Comparison of ENCODE assay signal across 1 cellular context in genomic region chr2:11357428-11357972, GRCh38.
TF ChIP-seq lines count a peak whose summit lies in the region.

No MANE protein-coding gene starts in this region.

TF ChIP-seq in HepG2, 621 proteins besides CTCF, POLR2A, EP300 and RAD21 (continued from another document and continues in another):
- TF ChIP-seq, protein P1, sequence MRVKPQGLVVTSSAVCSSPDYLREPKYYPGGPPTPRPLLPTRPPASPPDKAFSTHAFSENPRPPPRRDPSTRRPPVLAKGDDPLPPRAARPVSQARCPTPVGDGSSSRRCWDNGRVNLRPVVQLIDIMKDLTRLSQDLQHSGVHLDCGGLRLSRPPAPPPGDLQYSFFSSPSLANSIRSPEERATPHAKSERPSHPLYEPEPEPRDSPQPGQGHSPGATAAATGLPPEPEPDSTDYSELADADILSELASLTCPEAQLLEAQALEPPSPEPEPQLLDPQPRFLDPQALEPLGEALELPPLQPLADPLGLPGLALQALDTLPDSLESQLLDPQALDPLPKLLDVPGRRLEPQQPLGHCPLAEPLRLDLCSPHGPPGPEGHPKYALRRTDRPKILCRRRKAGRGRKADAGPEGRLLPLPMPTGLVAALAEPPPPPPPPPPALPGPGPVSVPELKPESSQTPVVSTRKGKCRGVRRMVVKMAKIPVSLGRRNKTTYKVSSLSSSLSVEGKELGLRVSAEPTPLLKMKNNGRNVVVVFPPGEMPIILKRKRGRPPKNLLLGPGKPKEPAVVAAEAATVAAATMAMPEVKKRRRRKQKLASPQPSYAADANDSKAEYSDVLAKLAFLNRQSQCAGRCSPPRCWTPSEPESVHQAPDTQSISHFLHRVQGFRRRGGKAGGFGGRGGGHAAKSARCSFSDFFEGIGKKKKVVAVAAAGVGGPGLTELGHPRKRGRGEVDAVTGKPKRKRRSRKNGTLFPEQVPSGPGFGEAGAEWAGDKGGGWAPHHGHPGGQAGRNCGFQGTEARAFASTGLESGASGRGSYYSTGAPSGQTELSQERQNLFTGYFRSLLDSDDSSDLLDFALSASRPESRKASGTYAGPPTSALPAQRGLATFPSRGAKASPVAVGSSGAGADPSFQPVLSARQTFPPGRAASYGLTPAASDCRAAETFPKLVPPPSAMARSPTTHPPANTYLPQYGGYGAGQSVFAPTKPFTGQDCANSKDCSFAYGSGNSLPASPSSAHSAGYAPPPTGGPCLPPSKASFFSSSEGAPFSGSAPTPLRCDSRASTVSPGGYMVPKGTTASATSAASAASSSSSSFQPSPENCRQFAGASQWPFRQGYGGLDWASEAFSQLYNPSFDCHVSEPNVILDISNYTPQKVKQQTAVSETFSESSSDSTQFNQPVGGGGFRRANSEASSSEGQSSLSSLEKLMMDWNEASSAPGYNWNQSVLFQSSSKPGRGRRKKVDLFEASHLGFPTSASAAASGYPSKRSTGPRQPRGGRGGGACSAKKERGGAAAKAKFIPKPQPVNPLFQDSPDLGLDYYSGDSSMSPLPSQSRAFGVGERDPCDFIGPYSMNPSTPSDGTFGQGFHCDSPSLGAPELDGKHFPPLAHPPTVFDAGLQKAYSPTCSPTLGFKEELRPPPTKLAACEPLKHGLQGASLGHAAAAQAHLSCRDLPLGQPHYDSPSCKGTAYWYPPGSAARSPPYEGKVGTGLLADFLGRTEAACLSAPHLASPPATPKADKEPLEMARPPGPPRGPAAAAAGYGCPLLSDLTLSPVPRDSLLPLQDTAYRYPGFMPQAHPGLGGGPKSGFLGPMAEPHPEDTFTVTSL (CRISPR knock-in tag; IDR thresholded peaks at IDR 0.05; ENCODE audit: borderline replicate concordance) = peak; percentile 99
- TF ChIP-seq NR2C2 (CRISPR knock-in tag; IDR thresholded peaks at IDR 0.05; ENCODE audit: borderline replicate concordance) (peak; percentile 87), FOXA1 (IDR thresholded peaks at IDR 0.05) (no peak), FOXA1 (CRISPR knock-in tag; IDR thresholded peaks at IDR 0.05) (peak; percentile 93), SAFB2 (CRISPR knock-in tag; IDR thresholded peaks at IDR 0.05; ENCODE audit: borderline replicate concordance, low read depth) (peak; percentile 96; the same call in 1 of the 2 replicates), TBX2 (CRISPR knock-in tag; IDR thresholded peaks at IDR 0.05; ENCODE audit: borderline replicate concordance) (peak; percentile 100), PAXIP1 (CRISPR knock-in tag; conservative IDR thresholded peaks at IDR 0.05) (peak; percentile 100), ZNF33B (CRISPR knock-in tag; IDR thresholded peaks at IDR 0.05) (peak; percentile 95; the same call in 1 of the 2 replicates), RXRB (CRISPR knock-in tag; IDR thresholded peaks at IDR 0.05; ENCODE audit: borderline replicate concordance) (peak; percentile 100), ZNF709 (CRISPR knock-in tag; IDR thresholded peaks at IDR 0.05) (peak; percentile 92), KMT2A (CRISPR knock-in tag; IDR thresholded peaks at IDR 0.05) (peak; percentile 96; the same call in 1 of the 2 replicates), HMG20A (CRISPR knock-in tag; IDR thresholded peaks at IDR 0.05; ENCODE audit: borderline replicate concordance) (peak; percentile 99), ZNF17 (CRISPR knock-in tag; IDR thresholded peaks at IDR 0.05) (no peak), GLI4 (CRISPR knock-in tag; IDR thresholded peaks at IDR 0.05; ENCODE audit: borderline replicate concordance) (peak; percentile 94), THYN1 (CRISPR knock-in tag; IDR thresholded peaks at IDR 0.05; ENCODE audit: borderline replicate concordance, low read depth) (peak; percentile 99; the same call in 1 of the 2 replicates), ZNF577 (CRISPR knock-in tag; IDR thresholded peaks at IDR 0.05; ENCODE audit: borderline replicate concordance, low read depth) (no peak), ZNF891 (CRISPR knock-in tag; IDR thresholded peaks at IDR 0.05) (peak; percentile 99), ZNF740 (CRISPR knock-in tag; IDR thresholded peaks at IDR 0.05) (peak; percentile 94), CAMTA2 (CRISPR knock-in tag; IDR thresholded peaks at IDR 0.05; ENCODE audit: borderline replicate concordance) (no peak; the same call in 1 of the 2 replicates), EZH2 (conservative IDR thresholded peaks at IDR 0.05; ENCODE audit: low read depth, low read length) (no peak), NFRKB (IDR thresholded peaks at IDR 0.05) (no peak), MBD4 (IDR thresholded peaks at IDR 0.05; ENCODE audit: borderline replicate concordance, low read length) (no peak; the same call in none of the 2 replicates), ELF3 (CRISPR knock-in tag; IDR thresholded peaks at IDR 0.05) (peak; percentile 98), ZNF687 (CRISPR knock-in tag; IDR thresholded peaks at IDR 0.05) (peak; percentile 100), ZNF550 (CRISPR knock-in tag; IDR thresholded peaks at IDR 0.05; ENCODE audit: borderline replicate concordance) (no peak), ZNF3 (CRISPR knock-in tag; IDR thresholded peaks at IDR 0.05) (peak; percentile 70; the same call in 1 of the 2 replicates), HNRNPL (IDR thresholded peaks at IDR 0.05; ENCODE audit: low read depth, low read length) (peak; percentile 100), ZBTB7A (CRISPR knock-in tag; IDR thresholded peaks at IDR 0.05) (peak; percentile 96), TFDP2 (CRISPR knock-in tag; IDR thresholded peaks at IDR 0.05) (peak; percentile 90), ZKSCAN1 (IDR thresholded peaks at IDR 0.05; ENCODE audit: low read length) (peak; percentile 84), SCMH1 (CRISPR knock-in tag; IDR thresholded peaks at IDR 0.05; ENCODE audit: borderline replicate concordance) (no peak), IKZF4 (CRISPR knock-in tag; IDR thresholded peaks at IDR 0.05; ENCODE audit: borderline replicate concordance, low read depth, not compliant biosample characterization) (peak; percentile 64), KDM5A (IDR thresholded peaks at IDR 0.05; ENCODE audit: borderline replicate concordance, low read length) (peak; percentile 66; the same call in 1 of the 2 replicates), ZNF260 (CRISPR knock-in tag; IDR thresholded peaks at IDR 0.05; ENCODE audit: borderline replicate concordance, low read depth) (no peak), ZIK1 (CRISPR knock-in tag; IDR thresholded peaks at IDR 0.05; ENCODE audit: borderline replicate concordance, low read depth) (peak; percentile 80; the same call in 1 of the 2 replicates), NR2F2 (IDR thresholded peaks at IDR 0.05; ENCODE audit: borderline replicate concordance, low read depth) (peak; percentile 99), BCLAF1 (IDR thresholded peaks at IDR 0.05) (no peak), GATA4 (IDR thresholded peaks at IDR 0.05; ENCODE audit: borderline replicate concordance, low read depth) (peak; percentile 96), ZNF678 (CRISPR knock-in tag; IDR thresholded peaks at IDR 0.05) (peak; percentile 95; the same call in 1 of the 2 replicates), XBP1 (CRISPR knock-in tag; IDR thresholded peaks at IDR 0.05) (peak; percentile 89; the same call in 1 of the 2 replicates)
- TF ChIP-seq, protein P2, sequence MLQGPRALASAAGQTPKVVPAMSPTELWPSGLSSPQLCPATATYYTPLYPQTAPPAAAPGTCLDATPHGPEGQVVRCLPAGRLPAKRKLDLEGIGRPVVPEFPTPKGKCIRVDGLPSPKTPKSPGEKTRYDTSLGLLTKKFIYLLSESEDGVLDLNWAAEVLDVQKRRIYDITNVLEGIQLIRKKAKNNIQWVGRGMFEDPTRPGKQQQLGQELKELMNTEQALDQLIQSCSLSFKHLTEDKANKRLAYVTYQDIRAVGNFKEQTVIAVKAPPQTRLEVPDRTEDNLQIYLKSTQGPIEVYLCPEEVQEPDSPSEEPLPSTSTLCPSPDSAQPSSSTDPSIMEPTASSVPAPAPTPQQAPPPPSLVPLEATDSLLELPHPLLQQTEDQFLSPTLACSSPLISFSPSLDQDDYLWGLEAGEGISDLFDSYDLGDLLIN (CRISPR knock-in tag; IDR thresholded peaks at IDR 0.05; ENCODE audit: borderline replicate concordance) = peak; percentile 97
